8 cellular contexts compared by ENCODE assay signal in the genomic region with DNA sequence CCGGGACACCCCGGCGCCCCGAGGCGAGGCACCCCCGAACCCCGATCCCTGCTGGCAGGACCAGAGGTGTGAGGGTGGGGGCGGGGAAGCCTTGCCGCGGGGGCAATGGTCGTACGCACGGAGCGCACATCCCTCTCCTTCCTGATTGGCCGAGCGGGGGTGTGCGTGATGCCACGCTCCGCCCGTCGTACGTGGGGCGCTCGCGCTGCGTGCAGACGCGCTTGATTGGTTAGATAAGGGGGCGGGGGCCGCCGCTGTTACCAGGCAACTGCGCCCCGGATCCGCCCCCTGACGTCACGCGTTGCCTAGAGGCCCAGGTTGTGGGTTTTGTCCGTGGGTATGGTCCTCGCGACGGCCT. TPM values are rescaled to one million over a fixed set of nuclear protein-coding genes. Genes with fewer than 3 reads are reported as not detected.
A peak's percentile ranks its signal among the peaks of the same experiment; 100 is the strongest.
DNase-seq lines count a peak whose midpoint lies in the region; ATAC-seq and TF ChIP-seq lines count a peak whose summit lies in the region.
"Not testable (repeated sequence)": the region's sequence is repeated elsewhere in the genome, so short reads cannot be mapped to it uniquely, and the experiment has no call there.

No MANE protein-coding gene starts in this region.

- H2BK120ac ChIP-seq in neuronal stem cell (ENCODE audit: low read depth, low read length), result not testable (repeated sequence)

- H3K4me3 ChIP-seq in neuronal stem cell (ENCODE audit: low read length in 2 of 2), result peak overlapping the region; percentile 47 to 78

- H2BK12ac ChIP-seq in neuronal stem cell (ENCODE audit: low read length), result not testable (repeated sequence)

- peak overlapping the region; percentile 72 for H2AFZ ChIP-seq in neuronal stem cell (ENCODE audit: low read length)

- POLR2A ChIA-PET in CD4-positive, alpha-beta T cell (lab: Charles Lee), result not testable (repeated sequence)

- H3K27ac Mint-ChIP-seq in CD4-positive, alpha-beta T cell; glutamatergic neuron (ENCODE audit: unreplicated experiment): not testable (repeated sequence)

- H3K9me3 ChIP-seq in CD4-positive, alpha-beta T cell (ENCODE audit: control insufficient read depth, low read length); neuronal stem cell (replicated peaks in 1 of 2; ENCODE audit: control insufficient read depth in 2 of 2, insufficient read depth in 1 of 2, low read depth in 1 of 2, low read length in 2 of 2): not testable (repeated sequence)

- peak overlapping the region; percentile 54 for H3K4me2 ChIP-seq in neuronal stem cell (ENCODE audit: insufficient read depth, low read length, poor library complexity, severe bottlenecking)

- CTCF ChIA-PET in CD4-positive, alpha-beta T cell (lab: Charles Lee), result not testable (repeated sequence)

- not testable (repeated sequence) for TF ChIP-seq CTCF in CD4-positive, alpha-beta T cell (IDR thresholded peaks at IDR 0.05); glutamatergic neuron (IDR thresholded peaks at IDR 0.05; ENCODE audit: partially characterized antibody, unreplicated experiment)

- H3K4me1 ChIP-seq in neuronal stem cell (ENCODE audit: control insufficient read depth in 2 of 2, insufficient read depth in 1 of 2, low read depth in 1 of 2, low read length in 2 of 2), result not testable (repeated sequence)

- H2AK5ac ChIP-seq in neuronal stem cell (ENCODE audit: low read depth, low read length), result not testable (repeated sequence)

- H3K23ac ChIP-seq in neuronal stem cell (ENCODE audit: low read depth, low read length, poor library complexity), result not testable (repeated sequence)

- peak; percentile 96 for ATAC-seq in CD4-positive, alpha-beta T cell (ENCODE audit: poor library complexity)
- ATAC-seq in GM21423 (IDR thresholded peaks at IDR 0.05; ENCODE audit: unreplicated experiment), result peak; percentile 97
- peak; percentile 99 for ATAC-seq in HG03280 (IDR thresholded peaks at IDR 0.05; ENCODE audit: unreplicated experiment)

- H2BK5ac ChIP-seq in neuronal stem cell (ENCODE audit: low read length), result not testable (repeated sequence)

- H3K9ac ChIP-seq in neuronal stem cell (ENCODE audit: low read depth, low read length, poor library complexity), result not testable (repeated sequence)

- not testable (repeated sequence) for H3K79me1 ChIP-seq in neuronal stem cell (ENCODE audit: low read depth, low read length)

- H3K14ac ChIP-seq in neuronal stem cell (ENCODE audit: low read length), result not testable (repeated sequence)

- H3K4me1 Mint-ChIP-seq in CD4-positive, alpha-beta T cell (ENCODE audit: low read depth); glutamatergic neuron (ENCODE audit: low read depth, unreplicated experiment): not testable (repeated sequence)

- not testable (repeated sequence) for H4K91ac ChIP-seq in neuronal stem cell (ENCODE audit: low read depth, low read length, poor library complexity)

- not testable (repeated sequence) for H4K8ac ChIP-seq in neuronal stem cell (ENCODE audit: low read depth, low read length)

- H3K9me3 Mint-ChIP-seq in CD4-positive, alpha-beta T cell; glutamatergic neuron (ENCODE audit: unreplicated experiment): not testable (repeated sequence)

- H3K18ac ChIP-seq in neuronal stem cell (ENCODE audit: low read length), result not testable (repeated sequence)

- H3K36me3 Mint-ChIP-seq in CD4-positive, alpha-beta T cell (ENCODE audit: low read depth); glutamatergic neuron (ENCODE audit: unreplicated experiment): not testable (repeated sequence)

- DNase-seq in CD4-positive, alpha-beta T cell, result peak; percentile 80 to 94 (median 90)
- DNase-seq in T-helper 9 cell (peak; percentile 85), glutamatergic neuron (peak; percentile 92)
- peak; percentile 91 for DNase-seq in activated naive CD4-positive, alpha-beta T cell treated with anti-CD3 and anti-CD28 coated beads, Interleukin-2, amount 50 U/mL, for 16 hours
- DNase-seq in neuronal stem cell (ENCODE audit: low spot score), result not testable (repeated sequence)
- DNase-seq in stimulated activated CD8-positive, alpha-beta memory T cell treated with anti-CD3 and anti-CD28 coated beads, Interleukin-2, amount 100 ng/mL, for 48 hours (ENCODE audit: low read depth in 2 of 2), result peak; percentile 80 to 86

- not testable (repeated sequence) for H3K36me3 ChIP-seq in neuronal stem cell (replicated peaks in 1 of 2; ENCODE audit: control insufficient read depth in 2 of 2, insufficient read depth in 2 of 2, low read length in 2 of 2)

- intact Hi-C loops in CD4-positive, alpha-beta T cell (cut with DNase I, micrococcal nuclease), result not testable (repeated sequence)

- not testable (repeated sequence) for H2BK15ac ChIP-seq in neuronal stem cell (ENCODE audit: low read length)

- not testable (repeated sequence) for H3K27me3 ChIP-seq in CD4-positive, alpha-beta T cell (ENCODE audit: control insufficient read depth, insufficient read depth, low read length); neuronal stem cell (ENCODE audit: control insufficient read depth in 3 of 3, insufficient read depth in 3 of 3, low read depth in 1 of 3, low read length in 3 of 3)

- H3K4ac ChIP-seq in neuronal stem cell (ENCODE audit: low read length), result not testable (repeated sequence)

- H3K27me3 Mint-ChIP-seq in CD4-positive, alpha-beta T cell; glutamatergic neuron (ENCODE audit: unreplicated experiment): not testable (repeated sequence)

- no CpG with 5 or more reads among the region's 41 CpGs for WGBS in neuronal stem cell (ENCODE audit: extremely low coverage in 2 of 2, insufficient read length in 2 of 2, insufficient replicate concordance in 1 of 2), 2 donors

- peak overlapping the region; percentile 65 for H3K27ac ChIP-seq in CD4-positive, alpha-beta T cell (ENCODE audit: low read depth, low read length)
- H3K27ac ChIP-seq in neuronal stem cell (replicated peaks; ENCODE audit: low read length), result not testable (repeated sequence)

- not testable (repeated sequence) for H3K4me3 Mint-ChIP-seq in CD4-positive, alpha-beta T cell; glutamatergic neuron (ENCODE audit: unreplicated experiment)

RNA-seq across cellular contexts. Expression of a gene that starts 0.5 kb away (rescaled TPM):
- total RNA-seq in CD4-positive, alpha-beta T cell, result 10 to 100 TPM; 40.1 to 40.3 TPM
- total RNA-seq in glutamatergic neuron (ENCODE audit: unreplicated experiment), result 22.6 TPM
- 8.4 TPM for polyA plus RNA-seq in neuronal stem cell (2013, experiment 1 of 2)
- 8.5 TPM for polyA plus RNA-seq in neuronal stem cell (2013, experiment 2 of 2)

RNA-seq across cellular contexts. Expression of a gene that starts 19.3 kb away (rescaled TPM):
- total RNA-seq in CD4-positive, alpha-beta T cell, result 10 to 100 TPM; 16.6 to 17.5 TPM
- total RNA-seq in glutamatergic neuron (ENCODE audit: unreplicated experiment), result 28.9 TPM
- 23.2 TPM for polyA plus RNA-seq in neuronal stem cell (2013, experiment 1 of 2)
- 22.7 TPM for polyA plus RNA-seq in neuronal stem cell (2013, experiment 2 of 2)
